In genomic region chr13:30846844-30847243, GRCh38 we compare ENCODE assay signal across 1 cellular context.
A peak's percentile ranks its signal among the peaks of the same experiment; 100 is the strongest.
TF ChIP-seq lines count a peak whose summit lies in the region.

No MANE protein-coding gene starts in this region.

TF ChIP-seq in HepG2, 621 proteins besides CTCF, POLR2A, EP300 and RAD21 (continued from another document):
- TF ChIP-seq ZNF770 (CRISPR knock-in tag; IDR thresholded peaks at IDR 0.05): no peak
- peak; percentile 22; the same call in 1 of the 2 replicates for TF ChIP-seq ZNF121 (CRISPR knock-in tag; IDR thresholded peaks at IDR 0.05)
- no peak for TF ChIP-seq ZNF75D (CRISPR knock-in tag; IDR thresholded peaks at IDR 0.05; ENCODE audit: borderline replicate concordance)
- no peak for TF ChIP-seq ZBTB46 (CRISPR knock-in tag; IDR thresholded peaks at IDR 0.05; ENCODE audit: borderline replicate concordance)
- TF ChIP-seq SMAD1 (CRISPR knock-in tag; IDR thresholded peaks at IDR 0.05; ENCODE audit: borderline replicate concordance, low read depth): no peak
- peak; percentile 89; the same call in 1 of the 2 replicates for TF ChIP-seq ZNF292 (CRISPR knock-in tag; IDR thresholded peaks at IDR 0.05; ENCODE audit: borderline replicate concordance, low read depth)
- TF ChIP-seq ZMAT5 (CRISPR knock-in tag; IDR thresholded peaks at IDR 0.05; ENCODE audit: borderline replicate concordance, low read depth): no peak
- TF ChIP-seq DNMT1 (CRISPR knock-in tag; IDR thresholded peaks at IDR 0.05): no peak
- TF ChIP-seq HMG20B (CRISPR knock-in tag; conservative IDR thresholded peaks at IDR 0.05): 0 out of 2 replicates have a peak, but pooled peaks have one; percentile 37
- peak; percentile 35; the same call in 1 of the 2 replicates for TF ChIP-seq NR2C2 (CRISPR knock-in tag; IDR thresholded peaks at IDR 0.05; ENCODE audit: borderline replicate concordance)
- peak; percentile 77 for TF ChIP-seq SALL1 (CRISPR knock-in tag; IDR thresholded peaks at IDR 0.05)
- TF ChIP-seq BCL6 (CRISPR knock-in tag; IDR thresholded peaks at IDR 0.05): 0 out of 2 replicates have a peak, but pooled peaks have one; percentile 41
- TF ChIP-seq PITX1 (CRISPR knock-in tag; IDR thresholded peaks at IDR 0.05): peak; percentile 66
- TF ChIP-seq HMG20A (CRISPR knock-in tag; IDR thresholded peaks at IDR 0.05; ENCODE audit: borderline replicate concordance): peak; percentile 67; the same call in 1 of the 2 replicates
- TF ChIP-seq XRCC5 (optimal IDR thresholded peaks at IDR 0.05; ENCODE audit: low read length): peak; percentile 14
- peak; percentile 53 for TF ChIP-seq UBTF (CRISPR knock-in tag; IDR thresholded peaks at IDR 0.05)
- no peak for TF ChIP-seq ZNF572 (CRISPR knock-in tag; IDR thresholded peaks at IDR 0.05)
- peak; percentile 72 for TF ChIP-seq ARID5B (CRISPR knock-in tag; IDR thresholded peaks at IDR 0.05)
- TF ChIP-seq MLX (CRISPR knock-in tag; IDR thresholded peaks at IDR 0.05): peak; percentile 44; the same call in 1 of the 2 replicates
